ENCODE assay signal across 30 cellular contexts in genomic region chr7:46230298-46231295, GRCh38.
A peak's percentile ranks its signal among the peaks of the same experiment; 100 is the strongest.
DNase-seq lines count a peak whose midpoint lies in the region; ATAC-seq and TF ChIP-seq lines count a peak whose summit lies in the region.
"Had no signal": no experiment of that assay in that cellular context is flagged by ENCODE, and none has a peak within 500 bp of the region (broad histone marks: within the 10 kb centered on the region; RNA-seq: fewer than 3 reads in every experiment).

No MANE protein-coding gene starts in this region.

- no peak overlapping the region for H2BK5ac ChIP-seq in trophoblast cell (ENCODE audit: low read depth, low read length, poor library complexity)

- no peaks in the 10 kb centered on the region for H3K36me3 Mint-ChIP-seq in activated naive CD8-positive, alpha-beta T cell treated with anti-CD3 and anti-CD28 coated beads, Interleukin-2, amount 50 U/mL, for 24 hours (ENCODE audit: low read depth)
- H3K36me3 Mint-ChIP-seq: natural killer cell; stimulated activated effector memory CD8-positive, alpha-beta T cell treated with anti-CD3 and anti-CD28 coated beads, Interleukin-12 subunit alpha, Interleukin-12 subunit beta, amount 100 ng/mL, for 72 hours had no signal

- H3K27me3 ChIP-seq in ACC112 (ENCODE audit: insufficient read depth, low read length) (no peaks in the 10 kb centered on the region), trophoblast cell (ENCODE audit: insufficient read depth, low read length) (no peaks in the 10 kb centered on the region)
- H3K27me3 ChIP-seq: gastroesophageal sphincter, upper lobe of right lung had no signal

- WGBS in trophoblast cell (ENCODE audit: extremely low coverage, insufficient coverage, insufficient read length): no CpG with 5 or more reads among the region's 3 CpGs

- H3K27ac ChIP-seq in ACC112 (ENCODE audit: low read depth, low read length) (peak overlapping the region; percentile 10; the same call in 1 of the 2 replicates), trophoblast cell (ENCODE audit: low read depth, low read length) (no peak overlapping the region)
- H3K27ac ChIP-seq: 22Rv1, gastroesophageal sphincter, upper lobe of right lung, WERI-Rb-1 had no signal

- H3K4me1 ChIP-seq in ACC112 (ENCODE audit: control insufficient read depth, insufficient read depth, low read length, unreplicated experiment): peaks cover 29% of the 10 kb centered on the region
- peaks cover 8 to 13% of the 10 kb centered on the region in 2 experiments for H3K4me1 ChIP-seq in trophoblast cell (ENCODE audit: control insufficient read depth in 1 of 2, insufficient read depth in 2 of 2, low read length in 2 of 2)
- H3K4me1 ChIP-seq: gastroesophageal sphincter, upper lobe of right lung had no signal

- H3K4me3 Mint-ChIP-seq in activated naive CD8-positive, alpha-beta T cell treated with anti-CD3 and anti-CD28 coated beads, Interleukin-2, amount 50 U/mL, for 24 hours: no peak overlapping the region
- H3K4me3 Mint-ChIP-seq: activated CD4-positive, alpha-beta T cell treated with anti-CD3 and anti-CD28 coated beads, Interleukin-2, amount 10 ng/mL, durations not matched to agents 24 days and 14 days; activated T-cell treated with anti-CD3 and anti-CD28 coated beads, Interleukin-2, amount 50 U/mL, for 4 hours; CD4-positive, alpha-beta T cell; effector memory CD8-positive, alpha-beta T cell; natural killer cell; stimulated activated effector memory CD8-positive, alpha-beta T cell treated with anti-CD3 and anti-CD28 coated beads, Interleukin-12 subunit alpha, Interleukin-12 subunit beta, amount 100 ng/mL, for 72 hours had no signal

- H4K91ac ChIP-seq in trophoblast cell (ENCODE audit: low read depth, low read length): peak overlapping the region; percentile 45

- peak overlapping the region; percentile 92 for H2BK12ac ChIP-seq in trophoblast cell (ENCODE audit: low read length)

- no peak overlapping the region for H3K14ac ChIP-seq in trophoblast cell (ENCODE audit: low read length)

- H2AFZ ChIP-seq in ACC112 (ENCODE audit: low read length, unreplicated experiment) (peak overlapping the region; percentile 51), trophoblast cell (ENCODE audit: insufficient read depth, low read length, poor library complexity) (no peak overlapping the region)

- H3K4me3 ChIP-seq in ACC112 (ENCODE audit: low read depth, low read length) (no peak overlapping the region), fibroblast of the aortic adventitia (ENCODE audit: low read depth, low read length) (no peak overlapping the region), trophoblast cell (ENCODE audit: low read depth, low read length) (no peak overlapping the region)
- H3K4me3 ChIP-seq: gastroesophageal sphincter, upper lobe of right lung had no signal

- no peak for TF ChIP-seq CTCF in fibroblast of the aortic adventitia (IDR thresholded peaks at IDR 0.05; ENCODE audit: insufficient read depth, low read length)

- no peak overlapping the region for H4K12ac ChIP-seq in trophoblast cell (ENCODE audit: low read depth, low read length)

- H3K79me2 ChIP-seq in ACC112 (ENCODE audit: control insufficient read depth, insufficient read depth, low read length, unreplicated experiment): no peaks in the 10 kb centered on the region
- no peaks in the 10 kb centered on the region for H3K79me2 ChIP-seq in trophoblast cell (ENCODE audit: control insufficient read depth, insufficient read depth, low read length, poor library complexity)

- H3K23ac ChIP-seq in trophoblast cell (ENCODE audit: low read length): no peak overlapping the region

- no peak overlapping the region for H2AK5ac ChIP-seq in trophoblast cell (ENCODE audit: low read length)

- no peaks in the 10 kb centered on the region for H3K4me1 Mint-ChIP-seq in activated naive CD8-positive, alpha-beta T cell treated with anti-CD3 and anti-CD28 coated beads, Interleukin-2, amount 50 U/mL, for 24 hours
- H3K4me1 Mint-ChIP-seq: activated CD4-positive, alpha-beta T cell treated with anti-CD3 and anti-CD28 coated beads, Interleukin-2, amount 10 ng/mL, durations not matched to agents 24 days and 14 days; natural killer cell; stimulated activated effector memory CD8-positive, alpha-beta T cell treated with anti-CD3 and anti-CD28 coated beads, Interleukin-12 subunit alpha, Interleukin-12 subunit beta, amount 100 ng/mL, for 72 hours had no signal

- H4K8ac ChIP-seq in trophoblast cell (ENCODE audit: low read depth, low read length): no peak overlapping the region

- H3K9me3 ChIP-seq in trophoblast cell (ENCODE audit: insufficient read depth, low read depth, low read length): no peaks in the 10 kb centered on the region
- H3K9me3 ChIP-seq: gastroesophageal sphincter, upper lobe of right lung had no signal

- H3K9me3 Mint-ChIP-seq in activated naive CD8-positive, alpha-beta T cell treated with anti-CD3 and anti-CD28 coated beads, Interleukin-2, amount 50 U/mL, for 24 hours: no peaks in the 10 kb centered on the region
- H3K9me3 Mint-ChIP-seq: activated CD4-positive, alpha-beta T cell treated with anti-CD3 and anti-CD28 coated beads, Interleukin-2, amount 10 ng/mL, durations not matched to agents 24 days and 14 days had no signal

- H3K4ac ChIP-seq in trophoblast cell (ENCODE audit: low read depth, low read length): no peak overlapping the region

- peaks cover 14% of the 10 kb centered on the region for H3K79me1 ChIP-seq in trophoblast cell (ENCODE audit: low read length)

- no peak overlapping the region for H3K18ac ChIP-seq in trophoblast cell (ENCODE audit: low read length)

- H2BK120ac ChIP-seq in trophoblast cell (ENCODE audit: insufficient read depth, low read length, poor library complexity): peak overlapping the region; percentile 30

- DNase-seq in fibroblast of the aortic adventitia (ENCODE audit: low read depth) (peak; percentile 55), trophoblast cell (no peak), Ammon's horn (ENCODE audit: low spot score) (no peak)
- DNase-seq in activated naive CD8-positive, alpha-beta T cell treated with anti-CD3 and anti-CD28 coated beads, Interleukin-2, amount 50 U/mL, for 24 hours: no peak
- DNase-seq in central memory CD4-positive, alpha-beta T cell: no peak
- DNase-seq: activated CD4-positive, alpha-beta T cell treated with anti-CD3 and anti-CD28 coated beads, Interleukin-2, amount 10 ng/mL, durations not matched to agents 24 days and 14 days; activated gamma-delta T cell treated with Interleukin-2 at 50 U/mL for 16 hours; activated T-cell treated with anti-CD3 and anti-CD28 coated beads, Interleukin-2, amount 50 U/mL, for 4 hours; CD4-positive, alpha-beta T cell; cortex of kidney; effector memory CD8-positive, alpha-beta T cell; hypothalamus; KG1; midbrain; MM.1S; natural killer cell; NCI-H2029; NCI-H526 treated with DMSO at 0.1 percent for 48 hours; occipital lobe; SHP77; stimulated activated CD4-positive, alpha-beta T cell treated with anti-CD3 and anti-CD28 coated beads, Interleukin-4, amount 100 ng/mL, for 24 hours; upper lobe of right lung; WERI-Rb-1 had no signal

- ATAC-seq in SK-N-SH treated with all-trans-retinoic acid at 6 μM for 48 hours (peak; percentile 90), HG03159 (IDR thresholded peaks at IDR 0.05; ENCODE audit: unreplicated experiment) (no peak)
- ATAC-seq in activated naive CD8-positive, alpha-beta T cell treated with anti-CD3 and anti-CD28 coated beads, Interleukin-2, amount 50 U/mL, for 24 hours: no peak
- ATAC-seq: activated T-cell treated with anti-CD3 and anti-CD28 coated beads, Interleukin-2, amount 50 U/mL, for 4 hours; effector memory CD8-positive, alpha-beta T cell; natural killer cell; Panc1; stimulated activated effector memory CD8-positive, alpha-beta T cell treated with anti-CD3 and anti-CD28 coated beads, Interleukin-12 subunit alpha, Interleukin-12 subunit beta, amount 100 ng/mL, for 72 hours; upper lobe of right lung had no signal

- H3K4me2 ChIP-seq in trophoblast cell (ENCODE audit: low read length): no peak overlapping the region

- H3K9ac ChIP-seq in trophoblast cell (ENCODE audit: low read length): no peak overlapping the region

- H3K36me3 ChIP-seq in ACC112 (ENCODE audit: insufficient read depth, low read length) (no peaks in the 10 kb centered on the region), trophoblast cell (ENCODE audit: control insufficient read depth in 1 of 2, insufficient read depth in 2 of 2, low read length in 2 of 2) (no peaks in the 10 kb centered on the region)
- H3K36me3 ChIP-seq: gastroesophageal sphincter, upper lobe of right lung, WERI-Rb-1 had no signal

- H3K27me3 Mint-ChIP-seq in activated naive CD8-positive, alpha-beta T cell treated with anti-CD3 and anti-CD28 coated beads, Interleukin-2, amount 50 U/mL, for 24 hours: peaks cover 4% of the 10 kb centered on the region
- H3K27me3 Mint-ChIP-seq: activated CD4-positive, alpha-beta T cell treated with anti-CD3 and anti-CD28 coated beads, Interleukin-2, amount 10 ng/mL, durations not matched to agents 24 days and 14 days; effector memory CD8-positive, alpha-beta T cell had no signal

- no peak overlapping the region for H3K27ac Mint-ChIP-seq in activated naive CD8-positive, alpha-beta T cell treated with anti-CD3 and anti-CD28 coated beads, Interleukin-2, amount 50 U/mL, for 24 hours
- H3K27ac Mint-ChIP-seq: activated CD4-positive, alpha-beta T cell treated with anti-CD3 and anti-CD28 coated beads, Interleukin-2, amount 10 ng/mL, durations not matched to agents 24 days and 14 days; CD4-positive, alpha-beta T cell; effector memory CD8-positive, alpha-beta T cell; natural killer cell; stimulated activated effector memory CD8-positive, alpha-beta T cell treated with anti-CD3 and anti-CD28 coated beads, Interleukin-12 subunit alpha, Interleukin-12 subunit beta, amount 100 ng/mL, for 72 hours had no signal

TF ChIP-seq in SK-N-SH treated with all-trans-retinoic acid at 6 μM for 48 hours, 23 proteins besides CTCF, POLR2A, EP300 and RAD21 (continues in another document):
- peak; percentile 42; the same call in 1 of the 2 replicates for TF ChIP-seq TCF4 (CRISPR knock-in tag; IDR thresholded peaks at IDR 0.05; ENCODE audit: borderline replicate concordance)
- no peak for TF ChIP-seq RARB (CRISPR knock-in tag; IDR thresholded peaks at IDR 0.05)
- peak; percentile 34; the same call in 1 of the 2 replicates for TF ChIP-seq PATZ1 (CRISPR knock-in tag; IDR thresholded peaks at IDR 0.05; ENCODE audit: borderline replicate concordance)
- peak; percentile 82; the same call in 1 of the 2 replicates for TF ChIP-seq CSDC2 (CRISPR knock-in tag; IDR thresholded peaks at IDR 0.05)
